1 cellular context compared by ENCODE assay signal in the genomic region with DNA sequence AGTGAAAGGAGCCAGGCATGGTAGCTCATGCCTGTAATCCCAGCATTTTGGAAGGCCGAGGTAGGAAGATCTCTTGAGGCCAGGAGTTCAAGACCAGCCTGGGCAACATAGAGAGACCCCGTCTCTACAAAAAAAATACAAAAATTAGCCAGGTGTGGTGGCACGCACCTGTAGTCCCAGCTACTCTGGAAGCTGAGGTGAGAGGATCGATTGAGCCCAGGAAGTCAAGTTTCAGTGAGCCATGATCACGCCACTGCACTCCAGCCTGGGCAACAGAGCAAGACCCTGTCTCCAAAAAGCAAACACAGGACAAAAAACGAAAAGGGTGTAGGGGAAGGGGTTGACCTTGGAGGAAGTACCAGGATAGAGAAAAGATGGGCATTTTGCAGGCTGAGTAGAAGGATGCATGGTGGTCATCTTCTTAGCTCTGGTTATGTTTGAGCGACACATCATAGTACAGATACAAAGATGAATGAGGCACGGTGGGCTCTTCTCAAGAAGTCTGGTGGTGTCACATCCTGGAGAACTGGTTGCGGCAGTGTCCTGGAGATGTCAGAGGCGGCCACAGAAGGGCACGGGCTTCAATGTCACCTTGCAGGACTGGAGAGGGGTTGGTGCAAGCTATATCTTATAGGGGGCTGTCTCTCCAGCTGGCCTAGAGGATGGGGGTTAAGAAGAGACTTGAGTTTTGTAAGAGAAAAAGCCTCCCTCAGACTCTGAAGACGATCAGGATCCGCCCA.
TF ChIP-seq lines count a peak whose summit lies in the region.

No MANE protein-coding gene starts in this region.

TF ChIP-seq in IMR-90, 13 proteins besides CTCF, POLR2A, EP300 and RAD21:
- TF ChIP-seq FOS (IDR thresholded peaks at IDR 0.05; ENCODE audit: low read depth, low read length) (no peak), MAFK (IDR thresholded peaks at IDR 0.05; ENCODE audit: low read depth, low read length) (no peak), SMC3 (IDR thresholded peaks at IDR 0.05; ENCODE audit: low read depth, low read length) (no peak), ELK1 (IDR thresholded peaks at IDR 0.05; ENCODE audit: borderline replicate concordance, low read depth, low read length) (no peak), MAZ (IDR thresholded peaks at IDR 0.05; ENCODE audit: borderline replicate concordance, low read depth, low read length) (no peak), RFX5 (IDR thresholded peaks at IDR 0.05; ENCODE audit: low read depth, low read length) (no peak), CHD1 (IDR thresholded peaks at IDR 0.05; ENCODE audit: low read depth, low read length) (no peak), MXI1 (IDR thresholded peaks at IDR 0.05; ENCODE audit: borderline replicate concordance, low read depth, low read length) (no peak), CEBPB (IDR thresholded peaks at IDR 0.05; ENCODE audit: low read depth, low read length) (no peak), BHLHE40 (IDR thresholded peaks at IDR 0.05; ENCODE audit: low read depth, low read length) (no peak), NFE2L2 (IDR thresholded peaks at IDR 0.05; ENCODE audit: low read depth, low read length) (no peak), RCOR1 (IDR thresholded peaks at IDR 0.05; ENCODE audit: insufficient replicate concordance, low read length) (no peak)
- TF ChIP-seq, protein P1, sequence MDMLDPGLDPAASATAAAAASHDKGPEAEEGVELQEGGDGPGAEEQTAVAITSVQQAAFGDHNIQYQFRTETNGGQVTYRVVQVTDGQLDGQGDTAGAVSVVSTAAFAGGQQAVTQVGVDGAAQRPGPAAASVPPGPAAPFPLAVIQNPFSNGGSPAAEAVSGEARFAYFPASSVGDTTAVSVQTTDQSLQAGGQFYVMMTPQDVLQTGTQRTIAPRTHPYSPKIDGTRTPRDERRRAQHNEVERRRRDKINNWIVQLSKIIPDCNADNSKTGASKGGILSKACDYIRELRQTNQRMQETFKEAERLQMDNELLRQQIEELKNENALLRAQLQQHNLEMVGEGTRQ (IDR thresholded peaks at IDR 0.05; ENCODE audit: low read depth, low read length): no peak
